1 cellular context compared by ENCODE assay signal in genomic region chr22:50262460-50262911, GRCh38.
A peak's percentile ranks its signal among the peaks of the same experiment; 100 is the strongest.
TF ChIP-seq lines count a peak whose summit lies in the region.

No MANE protein-coding gene starts in this region.

TF ChIP-seq in HepG2, 621 proteins besides CTCF, POLR2A, EP300 and RAD21 (continued from another document):
- TF ChIP-seq ZBTB4 (CRISPR knock-in tag; IDR thresholded peaks at IDR 0.05; ENCODE audit: borderline replicate concordance) = no peak
- TF ChIP-seq, protein P1, sequence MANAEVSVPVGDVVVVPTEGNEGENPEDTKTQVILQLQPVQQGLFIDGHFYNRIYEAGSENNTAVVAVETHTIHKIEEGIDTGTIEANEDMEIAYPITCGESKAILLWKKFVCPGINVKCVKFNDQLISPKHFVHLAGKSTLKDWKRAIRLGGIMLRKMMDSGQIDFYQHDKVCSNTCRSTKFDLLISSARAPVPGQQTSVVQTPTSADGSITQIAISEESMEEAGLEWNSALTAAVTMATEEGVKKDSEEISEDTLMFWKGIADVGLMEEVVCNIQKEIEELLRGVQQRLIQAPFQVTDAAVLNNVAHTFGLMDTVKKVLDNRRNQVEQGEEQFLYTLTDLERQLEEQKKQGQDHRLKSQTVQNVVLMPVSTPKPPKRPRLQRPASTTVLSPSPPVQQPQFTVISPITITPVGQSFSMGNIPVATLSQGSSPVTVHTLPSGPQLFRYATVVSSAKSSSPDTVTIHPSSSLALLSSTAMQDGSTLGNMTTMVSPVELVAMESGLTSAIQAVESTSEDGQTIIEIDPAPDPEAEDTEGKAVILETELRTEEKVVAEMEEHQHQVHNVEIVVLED (CRISPR knock-in tag; IDR thresholded peaks at IDR 0.05; ENCODE audit: borderline replicate concordance) = no peak
- TF ChIP-seq MIXL1 (CRISPR knock-in tag; IDR thresholded peaks at IDR 0.05) = no peak
- no peak for TF ChIP-seq PTBP1 (IDR thresholded peaks at IDR 0.05; ENCODE audit: low read depth, low read length, poor library complexity, severe bottlenecking)
- TF ChIP-seq ZNF296 (CRISPR knock-in tag; conservative IDR thresholded peaks at IDR 0.05) = no peak
- peak; percentile 53; the same call in 1 of the 2 replicates for TF ChIP-seq SP5 (CRISPR knock-in tag; IDR thresholded peaks at IDR 0.05; ENCODE audit: borderline replicate concordance, low read depth)
- TF ChIP-seq ZNF577 (CRISPR knock-in tag; IDR thresholded peaks at IDR 0.05; ENCODE audit: borderline replicate concordance, low read depth) = no peak
- TF ChIP-seq ZNF597 (CRISPR knock-in tag; IDR thresholded peaks at IDR 0.05) = no peak
- TF ChIP-seq, protein P2, sequence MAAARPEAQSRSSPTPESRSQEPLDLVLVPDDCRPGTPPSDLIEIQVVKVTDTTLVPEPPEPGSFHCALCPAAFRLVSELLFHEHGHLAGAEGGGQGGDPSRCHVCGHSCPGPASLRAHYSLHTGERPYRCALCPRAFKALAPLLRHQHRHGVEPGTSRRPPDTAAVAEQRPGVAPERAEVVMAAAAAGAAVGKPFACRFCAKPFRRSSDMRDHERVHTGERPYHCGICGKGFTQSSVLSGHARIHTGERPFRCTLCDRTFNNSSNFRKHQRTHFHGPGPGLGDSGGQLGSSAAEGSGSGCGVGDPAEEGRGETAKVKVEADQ (CRISPR knock-in tag; IDR thresholded peaks at IDR 0.05; ENCODE audit: borderline replicate concordance) = no peak
- TF ChIP-seq ZNF605 (CRISPR knock-in tag; IDR thresholded peaks at IDR 0.05) = no peak
- TF ChIP-seq, protein P3, sequence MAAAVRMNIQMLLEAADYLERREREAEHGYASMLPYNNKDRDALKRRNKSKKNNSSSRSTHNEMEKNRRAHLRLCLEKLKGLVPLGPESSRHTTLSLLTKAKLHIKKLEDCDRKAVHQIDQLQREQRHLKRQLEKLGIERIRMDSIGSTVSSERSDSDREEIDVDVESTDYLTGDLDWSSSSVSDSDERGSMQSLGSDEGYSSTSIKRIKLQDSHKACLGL (CRISPR knock-in tag; IDR thresholded peaks at IDR 0.05) = 0 out of 2 replicates have a peak, but pooled peaks have one; percentile 13
- TF ChIP-seq, protein P4, sequence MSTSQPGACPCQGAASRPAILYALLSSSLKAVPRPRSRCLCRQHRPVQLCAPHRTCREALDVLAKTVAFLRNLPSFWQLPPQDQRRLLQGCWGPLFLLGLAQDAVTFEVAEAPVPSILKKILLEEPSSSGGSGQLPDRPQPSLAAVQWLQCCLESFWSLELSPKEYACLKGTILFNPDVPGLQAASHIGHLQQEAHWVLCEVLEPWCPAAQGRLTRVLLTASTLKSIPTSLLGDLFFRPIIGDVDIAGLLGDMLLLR (CRISPR knock-in tag; IDR thresholded peaks at IDR 0.05) = no peak
- TF ChIP-seq, protein P5, sequence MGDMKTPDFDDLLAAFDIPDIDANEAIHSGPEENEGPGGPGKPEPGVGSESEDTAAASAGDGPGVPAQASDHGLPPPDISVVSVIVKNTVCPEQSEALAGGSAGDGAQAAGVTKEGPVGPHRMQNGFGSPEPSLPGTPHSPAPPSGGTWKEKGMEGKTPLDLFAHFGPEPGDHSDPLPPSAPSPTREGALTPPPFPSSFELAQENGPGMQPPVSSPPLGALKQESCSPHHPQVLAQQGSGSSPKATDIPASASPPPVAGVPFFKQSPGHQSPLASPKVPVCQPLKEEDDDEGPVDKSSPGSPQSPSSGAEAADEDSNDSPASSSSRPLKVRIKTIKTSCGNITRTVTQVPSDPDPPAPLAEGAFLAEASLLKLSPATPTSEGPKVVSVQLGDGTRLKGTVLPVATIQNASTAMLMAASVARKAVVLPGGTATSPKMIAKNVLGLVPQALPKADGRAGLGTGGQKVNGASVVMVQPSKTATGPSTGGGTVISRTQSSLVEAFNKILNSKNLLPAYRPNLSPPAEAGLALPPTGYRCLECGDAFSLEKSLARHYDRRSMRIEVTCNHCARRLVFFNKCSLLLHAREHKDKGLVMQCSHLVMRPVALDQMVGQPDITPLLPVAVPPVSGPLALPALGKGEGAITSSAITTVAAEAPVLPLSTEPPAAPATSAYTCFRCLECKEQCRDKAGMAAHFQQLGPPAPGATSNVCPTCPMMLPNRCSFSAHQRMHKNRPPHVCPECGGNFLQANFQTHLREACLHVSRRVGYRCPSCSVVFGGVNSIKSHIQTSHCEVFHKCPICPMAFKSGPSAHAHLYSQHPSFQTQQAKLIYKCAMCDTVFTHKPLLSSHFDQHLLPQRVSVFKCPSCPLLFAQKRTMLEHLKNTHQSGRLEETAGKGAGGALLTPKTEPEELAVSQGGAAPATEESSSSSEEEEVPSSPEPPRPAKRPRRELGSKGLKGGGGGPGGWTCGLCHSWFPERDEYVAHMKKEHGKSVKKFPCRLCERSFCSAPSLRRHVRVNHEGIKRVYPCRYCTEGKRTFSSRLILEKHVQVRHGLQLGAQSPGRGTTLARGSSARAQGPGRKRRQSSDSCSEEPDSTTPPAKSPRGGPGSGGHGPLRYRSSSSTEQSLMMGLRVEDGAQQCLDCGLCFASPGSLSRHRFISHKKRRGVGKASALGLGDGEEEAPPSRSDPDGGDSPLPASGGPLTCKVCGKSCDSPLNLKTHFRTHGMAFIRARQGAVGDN (CRISPR knock-in tag; IDR thresholded peaks at IDR 0.05) = peak; percentile 31; the same call in 1 of the 2 replicates
- TF ChIP-seq ZNF749 (CRISPR knock-in tag; IDR thresholded peaks at IDR 0.05; ENCODE audit: borderline replicate concordance) = no peak
- TF ChIP-seq, protein P6, sequence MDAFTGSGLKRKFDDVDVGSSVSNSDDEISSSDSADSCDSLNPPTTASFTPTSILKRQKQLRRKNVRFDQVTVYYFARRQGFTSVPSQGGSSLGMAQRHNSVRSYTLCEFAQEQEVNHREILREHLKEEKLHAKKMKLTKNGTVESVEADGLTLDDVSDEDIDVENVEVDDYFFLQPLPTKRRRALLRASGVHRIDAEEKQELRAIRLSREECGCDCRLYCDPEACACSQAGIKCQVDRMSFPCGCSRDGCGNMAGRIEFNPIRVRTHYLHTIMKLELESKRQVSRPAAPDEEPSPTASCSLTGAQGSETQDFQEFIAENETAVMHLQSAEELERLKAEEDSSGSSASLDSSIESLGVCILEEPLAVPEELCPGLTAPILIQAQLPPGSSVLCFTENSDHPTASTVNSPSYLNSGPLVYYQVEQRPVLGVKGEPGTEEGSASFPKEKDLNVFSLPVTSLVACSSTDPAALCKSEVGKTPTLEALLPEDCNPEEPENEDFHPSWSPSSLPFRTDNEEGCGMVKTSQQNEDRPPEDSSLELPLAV (CRISPR knock-in tag; conservative IDR thresholded peaks at IDR 0.05; ENCODE audit: low read depth) = no peak
- TF ChIP-seq ZNF598 (CRISPR knock-in tag; IDR thresholded peaks at IDR 0.05; ENCODE audit: borderline replicate concordance) = no peak
- TF ChIP-seq ZNF431 (CRISPR knock-in tag; IDR thresholded peaks at IDR 0.05; ENCODE audit: borderline replicate concordance, low read depth) = no peak
- TF ChIP-seq NFE2 (CRISPR knock-in tag; IDR thresholded peaks at IDR 0.05) = peak; percentile 81
- TF ChIP-seq, protein P7, sequence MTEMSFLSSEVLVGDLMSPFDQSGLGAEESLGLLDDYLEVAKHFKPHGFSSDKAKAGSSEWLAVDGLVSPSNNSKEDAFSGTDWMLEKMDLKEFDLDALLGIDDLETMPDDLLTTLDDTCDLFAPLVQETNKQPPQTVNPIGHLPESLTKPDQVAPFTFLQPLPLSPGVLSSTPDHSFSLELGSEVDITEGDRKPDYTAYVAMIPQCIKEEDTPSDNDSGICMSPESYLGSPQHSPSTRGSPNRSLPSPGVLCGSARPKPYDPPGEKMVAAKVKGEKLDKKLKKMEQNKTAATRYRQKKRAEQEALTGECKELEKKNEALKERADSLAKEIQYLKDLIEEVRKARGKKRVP (CRISPR knock-in tag; IDR thresholded peaks at IDR 0.05) = no peak
- TF ChIP-seq CHD4 (IDR thresholded peaks at IDR 0.05; ENCODE audit: borderline replicate concordance, low read length) = no peak
- TF ChIP-seq POLR2AphosphoS5 (IDR thresholded peaks at IDR 0.05; ENCODE audit: low read depth, low read length) = no peak
- TF ChIP-seq ZBTB20 (CRISPR knock-in tag; IDR thresholded peaks at IDR 0.05; ENCODE audit: borderline replicate concordance, low read depth) = no peak
- TF ChIP-seq THYN1 (CRISPR knock-in tag; IDR thresholded peaks at IDR 0.05; ENCODE audit: borderline replicate concordance, low read depth) = no peak
- no peak for TF ChIP-seq KDM1A (CRISPR knock-in tag; IDR thresholded peaks at IDR 0.05)
- TF ChIP-seq ZNF724P (CRISPR knock-in tag; IDR thresholded peaks at IDR 0.05; ENCODE audit: borderline replicate concordance) = no peak
- no peak for TF ChIP-seq FOXC1 (CRISPR knock-in tag; IDR thresholded peaks at IDR 0.05; ENCODE audit: borderline replicate concordance)
- no peak for TF ChIP-seq ZSCAN25 (CRISPR knock-in tag; IDR thresholded peaks at IDR 0.05)
- no peak for TF ChIP-seq ZNF235 (CRISPR knock-in tag; IDR thresholded peaks at IDR 0.05; ENCODE audit: borderline replicate concordance)
- TF ChIP-seq ELF3 (CRISPR knock-in tag; IDR thresholded peaks at IDR 0.05) = no peak
- no peak for TF ChIP-seq KMT2A (CRISPR knock-in tag; IDR thresholded peaks at IDR 0.05)
- TF ChIP-seq FOXP1 (IDR thresholded peaks at IDR 0.05) = no peak
- TF ChIP-seq FOXP1 (CRISPR knock-in tag; IDR thresholded peaks at IDR 0.05) = no peak
- TF ChIP-seq HNF4G (IDR thresholded peaks at IDR 0.05; ENCODE audit: borderline replicate concordance, low read depth, low read length) = no peak
- no peak for TF ChIP-seq HNF4G (CRISPR knock-in tag; IDR thresholded peaks at IDR 0.05; ENCODE audit: borderline replicate concordance, low read depth)
- TF ChIP-seq HDAC2 (CRISPR knock-in tag; IDR thresholded peaks at IDR 0.05) = 0 out of 2 replicates have a peak, but pooled peaks have one; percentile 26
- no peak for TF ChIP-seq ZNF446 (CRISPR knock-in tag; IDR thresholded peaks at IDR 0.05)
TF ChIP-seq in HepG2: peak in this region for 13.
